21 cellular contexts compared by ENCODE assay signal in genomic region chr3:28039234-28039633, GRCh38.
"Had no signal": no experiment of that assay in that cellular context is flagged by ENCODE, and none has a peak within 500 bp of the region (broad histone marks: within the 10 kb centered on the region; RNA-seq: fewer than 3 reads in every experiment).

No MANE protein-coding gene starts in this region.

- H3K4me3 Mint-ChIP-seq: activated CD4-positive, alpha-beta T cell treated with anti-CD3 and anti-CD28 coated beads, Interleukin-2, amount 10 ng/mL, durations not matched to agents 7 days and 5 days; activated naive CD8-positive, alpha-beta T cell; activated T-cell treated with anti-CD3 and anti-CD28 coated beads, Interleukin-2, amount 50 U/mL, for 72 hours; natural killer cell had no signal

- H3K27ac Mint-ChIP-seq: activated CD4-positive, alpha-beta T cell treated with anti-CD3 and anti-CD28 coated beads, Interleukin-2, amount 10 ng/mL, durations not matched to agents 7 days and 5 days; activated naive CD8-positive, alpha-beta T cell; natural killer cell had no signal

- H3K9me3 Mint-ChIP-seq: activated CD4-positive, alpha-beta T cell treated with anti-CD3 and anti-CD28 coated beads, Interleukin-2, amount 10 ng/mL, durations not matched to agents 7 days and 5 days; activated T-cell treated with anti-CD3 and anti-CD28 coated beads, Interleukin-2, amount 50 U/mL, for 72 hours; natural killer cell had no signal

- DNase-seq: activated CD4-positive, alpha-beta T cell treated with anti-CD3 and anti-CD28 coated beads, Interleukin-2, amount 10 ng/mL, durations not matched to agents 7 days and 5 days; activated CD4-positive, CD25-positive, alpha-beta regulatory T cell; activated CD8-positive, alpha-beta memory T cell treated with anti-CD3 and anti-CD28 coated beads, Interleukin-2, amount 50 U/mL, for 48 hours; activated gamma-delta T cell; activated T-cell treated with anti-CD3 and anti-CD28 coated beads, Interleukin-2, amount 50 U/mL, for 72 hours; amniotic stem cell; body of pancreas; caudate nucleus; hippocampal formation; left ventricle myocardium inferior; mesenchymal stem cell; natural killer cell; stimulated activated CD4-positive, alpha-beta T cell treated with anti-CD3 and anti-CD28 coated beads, Interleukin-12 subunit alpha, Interleukin-12 subunit beta, amount 100 ng/mL, for 4 hours; stimulated activated CD4-positive, alpha-beta T cell treated with anti-CD3 and anti-CD28 coated beads, Interleukin-2, amount 100 ng/mL, for 24 hours; stomach; testis; upper lobe of left lung had no signal

- ATAC-seq: activated T-cell treated with anti-CD3 and anti-CD28 coated beads, Interleukin-2, amount 50 U/mL, for 72 hours; body of pancreas; natural killer cell had no signal

- H3K27ac ChIP-seq: body of pancreas, esophagus muscularis mucosa, left ventricle myocardium inferior, neutrophil, parathyroid adenoma, stomach, testis, upper lobe of left lung had no signal

- H3K27me3 Mint-ChIP-seq: activated CD4-positive, alpha-beta T cell treated with anti-CD3 and anti-CD28 coated beads, Interleukin-2, amount 10 ng/mL, durations not matched to agents 7 days and 5 days; activated naive CD8-positive, alpha-beta T cell had no signal

- H3K4me1 Mint-ChIP-seq: activated CD4-positive, alpha-beta T cell treated with anti-CD3 and anti-CD28 coated beads, Interleukin-2, amount 10 ng/mL, durations not matched to agents 7 days and 5 days had no signal

- H3K27me3 ChIP-seq: body of pancreas, esophagus muscularis mucosa, neutrophil, stomach, testis, upper lobe of left lung had no signal

- H3K4me1 ChIP-seq: body of pancreas, esophagus muscularis mucosa, left ventricle myocardium inferior, parathyroid adenoma, stomach, testis, upper lobe of left lung had no signal
